Comparison of ENCODE assay signal across 33 cellular contexts in genomic region chr6:165627366-165627765, GRCh38.
"Had no signal": no experiment of that assay in that cellular context is flagged by ENCODE, and none has a peak within 500 bp of the region (broad histone marks: within the 10 kb centered on the region; RNA-seq: fewer than 3 reads in every experiment).

No MANE protein-coding gene starts in this region.

- H3K36me3 Mint-ChIP-seq: activated CD4-positive, alpha-beta memory T cell treated with anti-CD3 and anti-CD28 coated beads for 36 hours; activated CD8-positive, alpha-beta memory T cell treated with anti-CD3 and anti-CD28 coated beads, Interleukin-2, amount 10 ng/mL, durations not matched to agents 7 days and 5 days; activated naive CD4-positive, alpha-beta T cell treated with anti-CD3 and anti-CD28 coated beads, Interleukin-2, amount 50 U/mL, for 24 hours; activated naive CD8-positive, alpha-beta T cell treated with anti-CD3 and anti-CD28 coated beads for 36 hours had no signal

- H3K27ac Mint-ChIP-seq: activated CD4-positive, alpha-beta memory T cell treated with anti-CD3 and anti-CD28 coated beads for 36 hours; activated CD4-positive, alpha-beta T cell treated with anti-CD3 and anti-CD28 coated beads for 36 hours; activated CD4-positive, alpha-beta T cell treated with anti-CD3 and anti-CD28 coated beads, Interleukin-2, amount 10 ng/mL, durations not matched to agents 24 days and 14 days; activated CD8-positive, alpha-beta memory T cell treated with anti-CD3 and anti-CD28 coated beads, Interleukin-2, amount 10 ng/mL, durations not matched to agents 7 days and 5 days; activated CD8-positive, alpha-beta T cell treated with anti-CD3 and anti-CD28 coated beads, Interleukin-2, amount 10 ng/mL, durations not matched to agents 7 days and 5 days; activated naive CD4-positive, alpha-beta T cell treated with anti-CD3 and anti-CD28 coated beads for 36 hours; activated naive CD4-positive, alpha-beta T cell treated with anti-CD3 and anti-CD28 coated beads, Interleukin-2, amount 50 U/mL, for 24 hours; activated naive CD8-positive, alpha-beta T cell treated with anti-CD3 and anti-CD28 coated beads for 36 hours; activated naive CD8-positive, alpha-beta T cell treated with anti-CD3 and anti-CD28 coated beads, Interleukin-2, amount 50 U/mL, for 24 hours; activated T-helper 1 cell treated with anti-CD3 and anti-CD28 coated beads, Interleukin-12 subunit alpha, Interleukin-12 subunit beta, Interleukin-2, Interleukin-4 antibody, amounts not matched to agents 30 ng/mL and 10 ng/mL and 1 ng/mL, durations not matched to agents 14 hours and 24 hours and 36 hours; activated T-helper 2 cell treated with anti-CD3 and anti-CD28 coated beads, Interferon-gamma antibody, Interleukin-2, Interleukin-4, amounts not matched to agents 10 μg/mL and 5 μg/mL and 100 μg/mL, durations not matched to agents 14 hours and 24 hours and 36 hours had no signal

- H3K27me3 Mint-ChIP-seq: activated CD4-positive, alpha-beta memory T cell treated with anti-CD3 and anti-CD28 coated beads for 36 hours; activated CD4-positive, alpha-beta T cell treated with anti-CD3 and anti-CD28 coated beads, Interleukin-2, amount 10 ng/mL, durations not matched to agents 24 days and 14 days; activated naive CD8-positive, alpha-beta T cell treated with anti-CD3 and anti-CD28 coated beads, Interleukin-2, amount 50 U/mL, for 24 hours had no signal

- DNase-seq: activated CD4-positive, alpha-beta memory T cell treated with anti-CD3 and anti-CD28 coated beads for 36 hours; activated CD4-positive, alpha-beta T cell treated with anti-CD3 and anti-CD28 coated beads for 36 hours; activated CD4-positive, alpha-beta T cell treated with anti-CD3 and anti-CD28 coated beads, Interleukin-2, amount 10 ng/mL, durations not matched to agents 24 days and 14 days; activated CD4-positive, CD25-positive, alpha-beta regulatory T cell; activated CD4-positive, CD25-positive, alpha-beta regulatory T cell treated with anti-CD3 and anti-CD28 coated beads, Interleukin-2, amount 50 U/mL, for 72 hours; activated CD8-positive, alpha-beta memory T cell treated with anti-CD3 and anti-CD28 coated beads, Interleukin-2, amount 10 ng/mL, durations not matched to agents 7 days and 5 days; activated CD8-positive, alpha-beta memory T cell treated with anti-CD3 and anti-CD28 coated beads, Interleukin-2, amount 50 U/mL, for 4 hours; activated CD8-positive, alpha-beta T cell treated with anti-CD3 and anti-CD28 coated beads, Interleukin-2, amount 10 ng/mL, durations not matched to agents 7 days and 5 days; activated effector memory CD4-positive, alpha-beta T cell treated with anti-CD3 and anti-CD28 coated beads, Interleukin-2, amount 50 U/mL, for 16 hours; activated naive CD4-positive, alpha-beta T cell treated with anti-CD3 and anti-CD28 coated beads for 36 hours; activated naive CD8-positive, alpha-beta T cell treated with anti-CD3 and anti-CD28 coated beads for 36 hours; activated naive CD8-positive, alpha-beta T cell treated with anti-CD3 and anti-CD28 coated beads, Interleukin-2, amount 50 U/mL, for 24 hours; activated T-cell treated with anti-CD3 and anti-CD28 coated beads, Interleukin-2, amount 50 U/mL, for 1 hour; activated T-cell treated with anti-CD3 and anti-CD28 coated beads, Interleukin-2, amount 50 U/mL, for 48 hours; adrenal gland; amygdala; aorta; body of pancreas; central memory CD4-positive, alpha-beta T cell; cerebellar nuclear complex; colonic mucosa; effector CD8-positive, alpha-beta T cell; esophagus squamous epithelium; foreskin melanocyte; head of caudate nucleus; hippocampal formation had no signal

- H3K36me3 ChIP-seq: adrenal gland, breast epithelium, cardiac muscle cell, colonic mucosa, esophagus squamous epithelium, gastroesophageal sphincter had no signal

- H3K4me1 ChIP-seq: adrenal gland, body of pancreas, breast epithelium, colonic mucosa, esophagus squamous epithelium, gastroesophageal sphincter had no signal

- H3K27me3 ChIP-seq: adrenal gland, body of pancreas, breast epithelium, cardiac muscle cell, colonic mucosa, esophagus squamous epithelium, gastroesophageal sphincter had no signal

- H3K4me1 Mint-ChIP-seq: activated CD4-positive, alpha-beta T cell treated with anti-CD3 and anti-CD28 coated beads for 36 hours; activated CD4-positive, alpha-beta T cell treated with anti-CD3 and anti-CD28 coated beads, Interleukin-2, amount 10 ng/mL, durations not matched to agents 24 days and 14 days; activated naive CD4-positive, alpha-beta T cell treated with anti-CD3 and anti-CD28 coated beads, Interleukin-2, amount 50 U/mL, for 24 hours; activated naive CD8-positive, alpha-beta T cell treated with anti-CD3 and anti-CD28 coated beads for 36 hours; activated naive CD8-positive, alpha-beta T cell treated with anti-CD3 and anti-CD28 coated beads, Interleukin-2, amount 50 U/mL, for 24 hours had no signal

- H3K27ac ChIP-seq: adrenal gland, body of pancreas, breast epithelium, cardiac muscle cell, colonic mucosa, epithelial cell of prostate, esophagus squamous epithelium, gastroesophageal sphincter had no signal

- H3K4me3 Mint-ChIP-seq: activated CD4-positive, alpha-beta memory T cell treated with anti-CD3 and anti-CD28 coated beads for 36 hours; activated CD4-positive, alpha-beta T cell treated with anti-CD3 and anti-CD28 coated beads for 36 hours; activated CD4-positive, alpha-beta T cell treated with anti-CD3 and anti-CD28 coated beads, Interleukin-2, amount 10 ng/mL, durations not matched to agents 24 days and 14 days; activated CD8-positive, alpha-beta memory T cell treated with anti-CD3 and anti-CD28 coated beads, Interleukin-2, amount 10 ng/mL, durations not matched to agents 7 days and 5 days; activated CD8-positive, alpha-beta T cell treated with anti-CD3 and anti-CD28 coated beads, Interleukin-2, amount 10 ng/mL, durations not matched to agents 7 days and 5 days; activated naive CD4-positive, alpha-beta T cell treated with anti-CD3 and anti-CD28 coated beads for 36 hours; activated naive CD4-positive, alpha-beta T cell treated with anti-CD3 and anti-CD28 coated beads, Interleukin-2, amount 50 U/mL, for 24 hours; activated naive CD8-positive, alpha-beta T cell treated with anti-CD3 and anti-CD28 coated beads for 36 hours; activated naive CD8-positive, alpha-beta T cell treated with anti-CD3 and anti-CD28 coated beads, Interleukin-2, amount 50 U/mL, for 24 hours; activated T-helper 1 cell treated with anti-CD3 and anti-CD28 coated beads, Interleukin-12 subunit alpha, Interleukin-12 subunit beta, Interleukin-2, Interleukin-4 antibody, amounts not matched to agents 30 ng/mL and 10 ng/mL and 1 ng/mL, durations not matched to agents 14 hours and 24 hours and 36 hours had no signal

- H3K9me3 Mint-ChIP-seq: activated CD4-positive, alpha-beta memory T cell treated with anti-CD3 and anti-CD28 coated beads for 36 hours; activated CD4-positive, alpha-beta T cell treated with anti-CD3 and anti-CD28 coated beads, Interleukin-2, amount 10 ng/mL, durations not matched to agents 24 days and 14 days; activated naive CD4-positive, alpha-beta T cell treated with anti-CD3 and anti-CD28 coated beads, Interleukin-2, amount 50 U/mL, for 24 hours; activated naive CD8-positive, alpha-beta T cell treated with anti-CD3 and anti-CD28 coated beads, Interleukin-2, amount 50 U/mL, for 24 hours; activated T-helper 1 cell treated with anti-CD3 and anti-CD28 coated beads, Interleukin-12 subunit alpha, Interleukin-12 subunit beta, Interleukin-2, Interleukin-4 antibody, amounts not matched to agents 30 ng/mL and 10 ng/mL and 1 ng/mL, durations not matched to agents 14 hours and 24 hours and 36 hours; activated T-helper 2 cell treated with anti-CD3 and anti-CD28 coated beads, Interferon-gamma antibody, Interleukin-2, Interleukin-4, amounts not matched to agents 10 μg/mL and 5 μg/mL and 100 μg/mL, durations not matched to agents 14 hours and 24 hours and 36 hours had no signal

- H3K4me3 ChIP-seq: adrenal gland, body of pancreas, breast epithelium, cardiac muscle cell, colonic mucosa, esophagus squamous epithelium, gastroesophageal sphincter had no signal

- ATAC-seq: activated CD4-positive, alpha-beta T cell treated with anti-CD3 and anti-CD28 coated beads for 36 hours; activated CD8-positive, alpha-beta memory T cell treated with anti-CD3 and anti-CD28 coated beads, Interleukin-2, amount 10 ng/mL, durations not matched to agents 7 days and 5 days; activated CD8-positive, alpha-beta T cell treated with anti-CD3 and anti-CD28 coated beads, Interleukin-2, amount 10 ng/mL, durations not matched to agents 7 days and 5 days; activated naive CD8-positive, alpha-beta T cell treated with anti-CD3 and anti-CD28 coated beads, Interleukin-2, amount 50 U/mL, for 24 hours; body of pancreas; gastroesophageal sphincter had no signal

- H3K9me3 ChIP-seq: adrenal gland, body of pancreas, breast epithelium, colonic mucosa, esophagus squamous epithelium, gastroesophageal sphincter had no signal
